Comparison of ENCODE assay signal across 1 cellular context in the genomic region with DNA sequence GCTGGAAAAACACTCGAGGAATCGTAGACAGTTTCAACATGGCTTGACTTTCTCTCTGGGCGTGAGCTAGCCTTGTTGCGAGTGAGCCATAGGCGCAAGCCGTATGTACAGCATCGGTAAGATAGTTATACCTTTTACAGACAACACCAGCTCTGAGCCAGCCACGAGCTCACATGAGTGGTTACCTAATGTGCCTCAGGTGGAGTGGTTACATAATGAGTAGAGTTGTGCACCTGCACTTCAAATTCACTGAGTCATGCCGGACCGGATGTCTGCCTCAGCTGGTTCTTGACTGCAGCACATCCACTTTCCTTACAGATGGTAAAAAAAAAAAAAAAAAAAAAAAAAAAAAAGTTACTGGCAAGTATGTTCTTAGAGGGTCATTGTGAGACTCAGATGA.
TF ChIP-seq lines count a peak whose summit lies in the region.

No MANE protein-coding gene starts in this region.

TF ChIP-seq in H1, 55 proteins besides CTCF, POLR2A, EP300 and RAD21 (continued from another document):
- no peak for TF ChIP-seq NANOG (IDR thresholded peaks at IDR 0.05; ENCODE audit: insufficient read depth, low read depth, low read length, poor library complexity, severe bottlenecking)
- no peak for TF ChIP-seq TEAD4 (IDR thresholded peaks at IDR 0.05; ENCODE audit: low read depth, low read length)
- TF ChIP-seq, protein P1, sequence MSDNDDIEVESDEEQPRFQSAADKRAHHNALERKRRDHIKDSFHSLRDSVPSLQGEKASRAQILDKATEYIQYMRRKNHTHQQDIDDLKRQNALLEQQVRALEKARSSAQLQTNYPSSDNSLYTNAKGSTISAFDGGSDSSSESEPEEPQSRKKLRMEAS (IDR thresholded peaks at IDR 0.05), result no peak
- no peak for TF ChIP-seq BCL11A (IDR thresholded peaks at IDR 0.05; ENCODE audit: low read depth in 2 of 2, low read length in 2 of 2)
- TF ChIP-seq GABPA (IDR thresholded peaks at IDR 0.05; ENCODE audit: borderline replicate concordance, insufficient read depth, low read length), result no peak
- no peak for TF ChIP-seq TAF7 (optimal IDR thresholded peaks at IDR 0.05; ENCODE audit: borderline replicate concordance, low read depth, low read length)
- TF ChIP-seq CHD1 (IDR thresholded peaks at IDR 0.05; ENCODE audit: low read depth, low read length), result no peak
- no peak for TF ChIP-seq SIN3A (conservative IDR thresholded peaks at IDR 0.05 in 1 of 2, IDR thresholded peaks at IDR 0.05 in 1 of 2; ENCODE audit: low read depth in 1 of 2, low read length in 2 of 2)
- no peak for TF ChIP-seq JUN (IDR thresholded peaks at IDR 0.05; ENCODE audit: low read depth, low read length)
- no peak for TF ChIP-seq KDM5A (IDR thresholded peaks at IDR 0.05; ENCODE audit: low read length)
